23 cellular contexts compared by ENCODE assay signal in the genomic region with DNA sequence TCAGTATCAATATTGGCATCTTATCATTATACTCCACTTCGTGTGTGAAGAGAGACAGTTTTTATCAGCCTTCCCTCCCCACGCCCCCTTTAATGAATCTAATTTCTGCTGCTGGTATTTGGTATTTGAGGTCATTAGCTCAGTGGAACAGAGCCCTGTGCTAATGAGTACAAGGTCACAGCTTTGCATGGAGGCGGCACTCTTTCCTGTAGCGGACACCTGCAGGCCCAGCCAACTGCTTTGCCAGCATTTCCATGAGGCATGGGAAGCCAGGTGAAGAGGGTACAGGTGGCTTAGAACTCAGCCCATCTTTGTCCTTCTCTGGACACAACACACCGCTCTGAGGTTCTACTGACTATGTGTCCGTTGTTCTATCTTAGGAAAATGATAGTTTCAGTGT. TPM values are rescaled to one million over a fixed set of nuclear protein-coding genes. Genes with fewer than 3 reads are reported as not detected.
DNase-seq lines count a peak whose midpoint lies in the region; ATAC-seq and TF ChIP-seq lines count a peak whose summit lies in the region.
"Had no signal": no experiment of that assay in that cellular context is flagged by ENCODE, and none has a peak within 500 bp of the region (broad histone marks: within the 10 kb centered on the region; RNA-seq: fewer than 3 reads in every experiment).

No MANE protein-coding gene starts in this region.

- H3K36me3 ChIP-seq in psoas muscle (ENCODE audit: insufficient read depth in 1 of 2, low read depth in 1 of 2), result no peaks in the 10 kb centered on the region
- H3K36me3 ChIP-seq: right lobe of liver, thoracic aorta had no signal

- H3K27ac ChIP-seq in psoas muscle, result peak overlapping the region; percentile 90
- H3K27ac ChIP-seq: right lobe of liver, thoracic aorta had no signal

- intact Hi-C loops in activated B cell treated with CpG ODN at 0.5 μM for 24 hours (cut with micrococcal nuclease) (loop anchor here (1.0 to 2.0 kb wide), 2 partner anchors 37 to 87 kb away; no protein-coding TSS in a partner anchor), psoas muscle (cut with DNase I) (loop anchor here in 1 of 2 donors (5.0 kb wide), 1 partner anchor 39 kb away; the partner anchor contains the start of gene PRKCE), Calu3 (cut with micrococcal nuclease; ENCODE audit: unreplicated experiment) (no loop called here)

- peak overlapping the region; percentile 19 for H3K4me3 ChIP-seq in psoas muscle
- H3K4me3 ChIP-seq: right lobe of liver, thoracic aorta had no signal

- peak overlapping the region; percentile 70 for H3K27ac Mint-ChIP-seq in activated B cell treated with CpG ODN at 0.5 μM for 24 hours
- H3K27ac Mint-ChIP-seq in Calu3 (ENCODE audit: unreplicated experiment), result no peak overlapping the region
- H3K27ac Mint-ChIP-seq: activated CD4-positive, alpha-beta memory T cell treated with anti-CD3 and anti-CD28 coated beads, Interleukin-2, amount 10 ng/mL, durations not matched to agents 7 days and 5 days; CD4-positive, CD25-positive, alpha-beta regulatory T cell had no signal

- no peaks in the 10 kb centered on the region for H3K27me3 ChIP-seq in psoas muscle (ENCODE audit: insufficient read depth in 3 of 3, low read length in 2 of 3)
- H3K27me3 ChIP-seq: dorsolateral prefrontal cortex, right lobe of liver had no signal

- peaks cover 34% of the 10 kb centered on the region for H3K4me1 ChIP-seq in psoas muscle
- H3K4me1 ChIP-seq: right lobe of liver had no signal

- peaks cover 56% of the 10 kb centered on the region for H3K4me1 Mint-ChIP-seq in activated B cell treated with CpG ODN at 0.5 μM for 24 hours
- peaks cover 8% of the 10 kb centered on the region for H3K4me1 Mint-ChIP-seq in Calu3 (ENCODE audit: low read depth, unreplicated experiment)
- H3K4me1 Mint-ChIP-seq: activated CD4-positive, alpha-beta memory T cell treated with anti-CD3 and anti-CD28 coated beads, Interleukin-2, amount 10 ng/mL, durations not matched to agents 7 days and 5 days had no signal

- BruUV-seq in Calu3 (replicated peaks; lab: Mats Ljungman, UMichigan), result no TSS peak

- no peak for TF ChIP-seq CTCF in GM10266 (IDR thresholded peaks at IDR 0.05; ENCODE audit: control insufficient read depth, insufficient read depth, low read depth, missing control alignments)
- no peak for TF ChIP-seq CTCF in activated B cell treated with CpG ODN at 0.5 μM for 24 hours (IDR thresholded peaks at IDR 0.05)
- TF ChIP-seq CTCF in psoas muscle (IDR thresholded peaks at IDR 0.05), result no peak
- TF ChIP-seq CTCF in Calu3 (IDR thresholded peaks at IDR 0.05; ENCODE audit: unreplicated experiment), result no peak

- H3K27me3 Mint-ChIP-seq in activated B cell treated with CpG ODN at 0.5 μM for 24 hours (no peaks in the 10 kb centered on the region), Calu3 (ENCODE audit: unreplicated experiment) (no peaks in the 10 kb centered on the region)
- H3K27me3 Mint-ChIP-seq: activated CD4-positive, alpha-beta memory T cell treated with anti-CD3 and anti-CD28 coated beads, Interleukin-2, amount 10 ng/mL, durations not matched to agents 7 days and 5 days; CD4-positive, CD25-positive, alpha-beta regulatory T cell had no signal

- POLR2A ChIA-PET in activated B cell treated with CpG ODN at 0.5 μM for 24 hours (lab: Charles Lee), result interaction anchor here (0.6 to 1.7 kb wide), 6 partner anchors 33 to 1488 kb away, joined by 3 to 20 read pairs (median 8); partner anchors contain the start of gene PRKCE

- CTCF ChIA-PET in activated B cell treated with CpG ODN at 0.5 μM for 24 hours (lab: Charles Lee), result interaction anchor here (0.7 to 2.7 kb wide), 4 partner anchors 37 to 244 kb away, joined by 3 to 11 read pairs (median 6); no protein-coding TSS in a partner anchor
- CTCF ChIA-PET in Calu3 (lab: Charles Lee), result no interaction called here

- ATAC-seq in GM21529 (IDR thresholded peaks at IDR 0.05; ENCODE audit: unreplicated experiment) (peak; percentile 26), activated B cell treated with CpG ODN at 0.5 μM for 24 hours (ENCODE audit: low read depth) (no peak), psoas muscle (peak; percentile 34 to 45 (median 40)), GM21528 (IDR thresholded peaks at IDR 0.05; ENCODE audit: low FRiP score, unreplicated experiment) (no peak)
- ATAC-seq: right lobe of liver had no signal

- DNase-seq in GM10266 (ENCODE audit: extremely low spot score) (peak; percentile 19), activated B cell treated with CpG ODN at 0.5 μM for 24 hours (no peak), psoas muscle (no peak), Calu3 (no peak), NCI-H1930 (lab: John Stamatoyannopoulos, UW) (no peak)
- DNase-seq: activated CD4-positive, alpha-beta memory T cell treated with anti-CD3 and anti-CD28 coated beads, Interleukin-2, amount 10 ng/mL, durations not matched to agents 7 days and 5 days; activated CD4-positive, CD25-positive, alpha-beta regulatory T cell; activated T-cell treated with anti-CD3 and anti-CD28 coated beads for 4 hours; CD4-positive, CD25-positive, alpha-beta regulatory T cell; DMS 273 treated with DMSO at 0.1 percent for 48 hours; GDM1; hippocampal formation; KG1; NCI-H1048; NCI-H2081; NCI-H446; NK-92 treated with Interleukin-12 subunit alpha and Interleukin-12 subunit beta, amount 100 ng/mL, for 24 hours; right lobe of liver; T1000 had no signal

- H3K9me3 Mint-ChIP-seq in activated B cell treated with CpG ODN at 0.5 μM for 24 hours (no peaks in the 10 kb centered on the region), Calu3 (ENCODE audit: low read depth, unreplicated experiment) (no peaks in the 10 kb centered on the region)
- H3K9me3 Mint-ChIP-seq: activated CD4-positive, alpha-beta memory T cell treated with anti-CD3 and anti-CD28 coated beads, Interleukin-2, amount 10 ng/mL, durations not matched to agents 7 days and 5 days; CD4-positive, CD25-positive, alpha-beta regulatory T cell had no signal

- H3K4me3 Mint-ChIP-seq in activated B cell treated with CpG ODN at 0.5 μM for 24 hours (peak overlapping the region; percentile 64), Calu3 (ENCODE audit: low read depth, unreplicated experiment) (no peak overlapping the region)
- H3K4me3 Mint-ChIP-seq: activated CD4-positive, alpha-beta memory T cell treated with anti-CD3 and anti-CD28 coated beads, Interleukin-2, amount 10 ng/mL, durations not matched to agents 7 days and 5 days; CD4-positive, CD25-positive, alpha-beta regulatory T cell had no signal

- H3K36me3 Mint-ChIP-seq in activated B cell treated with CpG ODN at 0.5 μM for 24 hours (ENCODE audit: low read depth), result no peaks in the 10 kb centered on the region
- no peaks in the 10 kb centered on the region for H3K36me3 Mint-ChIP-seq in Calu3 (ENCODE audit: insufficient read depth, unreplicated experiment)
- H3K36me3 Mint-ChIP-seq: CD4-positive, CD25-positive, alpha-beta regulatory T cell had no signal

- H3K9me3 ChIP-seq in psoas muscle, result no peaks in the 10 kb centered on the region
- H3K9me3 ChIP-seq: right lobe of liver, thoracic aorta had no signal

- WGBS in psoas muscle, 3 donors, result 50 to 58% (median 58%) methylated on average over 6 of the region's 6 CpGs

RNA-seq across cellular contexts. Expression of gene PRKCE, which starts 40.1 kb away (rescaled TPM):
- total RNA-seq in activated B cell treated with CpG ODN at 0.5 μM for 24 hours, result 44.2 and 53.8 TPM in 2 replicates
- 10 to 100 TPM; 16.1 to 22.8 (median 20.0) TPM for total RNA-seq in psoas muscle
- polyA plus RNA-seq in psoas muscle, result 1 to 10 TPM; 3.0 to 5.4 (median 4.4) TPM
- total RNA-seq in Calu3 (2022), result 17.7 and 20.6 TPM in 2 replicates

Comparison
In these comparisons a context has a peak if more than half of its experiments do, and no peak if none do; other contexts are left out.
1. ATAC-seq: peak in GM21529 (single experiment) and psoas muscle (4 of 4); none in activated B cell treated with CpG ODN at 0.5 μM for 24 hours (single experiment) and GM21528 (single experiment).